In the genomic region with DNA sequence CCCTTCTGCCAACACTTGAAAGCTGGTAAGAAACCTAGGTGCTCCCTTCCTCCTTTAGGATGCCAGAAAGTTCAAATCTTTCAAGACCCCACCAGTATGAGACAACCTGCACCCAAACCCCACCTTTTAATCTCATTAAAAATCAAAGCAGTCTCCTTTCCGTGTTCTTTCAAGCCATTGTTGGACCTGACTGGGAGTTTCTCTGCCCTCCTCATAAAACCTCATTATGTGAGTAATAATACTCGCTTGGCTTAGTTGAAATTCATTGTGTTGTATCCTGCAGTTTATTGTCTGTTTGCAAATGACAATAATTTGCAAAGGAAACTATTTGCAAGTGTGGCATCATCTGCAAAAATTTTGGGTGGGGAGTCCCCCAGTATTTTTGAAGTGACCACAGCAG, we compare ENCODE assay signal across 28 cellular contexts.
"Had no signal": no experiment of that assay in that cellular context is flagged by ENCODE, and none has a peak within 500 bp of the region (broad histone marks: within the 10 kb centered on the region; RNA-seq: fewer than 3 reads in every experiment).

No MANE protein-coding gene starts in this region.

- H3K36me3 Mint-ChIP-seq: activated naive CD4-positive, alpha-beta T cell treated with anti-CD3 and anti-CD28 coated beads, Interleukin-2, amount 10 ng/mL, durations not matched to agents 7 days and 5 days; activated naive CD4-positive, alpha-beta T cell treated with anti-CD3 and anti-CD28 coated beads, Interleukin-2, amount 50 U/mL, for 72 hours; activated naive CD8-positive, alpha-beta T cell treated with anti-CD3 and anti-CD28 coated beads, Interleukin-2, amount 10 ng/mL, durations not matched to agents 7 days and 5 days; brain; WTC11 had no signal

- H3K9me3 ChIP-seq: ascending aorta had no signal

- DNase-seq: activated CD4-positive, alpha-beta memory T cell treated with anti-CD3 and anti-CD28 coated beads, Interleukin-2, amount 10 ng/mL, durations not matched to agents 7 days and 5 days; activated CD4-positive, alpha-beta T cell treated with anti-CD3 and anti-CD28 coated beads for 1 hour; activated CD4-positive, alpha-beta T cell treated with anti-CD3 and anti-CD28 coated beads for 4 hours; activated CD4-positive, alpha-beta T cell treated with anti-CD3 and anti-CD28 coated beads, Interleukin-2, amount 10 ng/mL, durations not matched to agents 7 days and 5 days; activated CD4-positive, alpha-beta T cell treated with anti-CD3 and anti-CD28 coated beads, Interleukin-2, amount 50 U/mL, for 4 hours; activated CD8-positive, alpha-beta memory T cell treated with anti-CD3 and anti-CD28 coated beads, Interleukin-2, amount 50 U/mL, for 48 hours; activated gamma-delta T cell; activated naive CD4-positive, alpha-beta T cell; activated naive CD4-positive, alpha-beta T cell treated with anti-CD3 and anti-CD28 coated beads, Interleukin-2, amount 10 ng/mL, durations not matched to agents 7 days and 5 days; activated naive CD8-positive, alpha-beta T cell treated with anti-CD3 and anti-CD28 coated beads, Interleukin-2, amount 10 ng/mL, durations not matched to agents 7 days and 5 days; activated T-cell treated with anti-CD3 and anti-CD28 coated beads for 4 hours; activated T-cell treated with anti-CD3 and anti-CD28 coated beads, Interleukin-2, amount 50 U/mL, for 24 hours; activated T-cell treated with anti-CD3 and anti-CD28 coated beads, Interleukin-2, amount 50 U/mL, for 72 hours; dorsolateral prefrontal cortex; effector memory CD4-positive, alpha-beta T cell; endodermal cell; foreskin fibroblast; head of caudate nucleus; hippocampal formation had no signal

- H3K27me3 ChIP-seq: ascending aorta, dorsolateral prefrontal cortex had no signal

- H3K4me3 ChIP-seq: ascending aorta, coronary artery, dorsolateral prefrontal cortex had no signal

- H3K27me3 Mint-ChIP-seq: activated CD4-positive, alpha-beta memory T cell treated with anti-CD3 and anti-CD28 coated beads, Interleukin-2, amount 10 ng/mL, durations not matched to agents 7 days and 5 days; activated CD4-positive, alpha-beta T cell treated with anti-CD3 and anti-CD28 coated beads, Interleukin-2, amount 10 ng/mL, durations not matched to agents 7 days and 5 days; activated naive CD4-positive, alpha-beta T cell treated with anti-CD3 and anti-CD28 coated beads, Interleukin-2, amount 10 ng/mL, durations not matched to agents 7 days and 5 days; activated naive CD8-positive, alpha-beta T cell treated with anti-CD3 and anti-CD28 coated beads, Interleukin-2, amount 10 ng/mL, durations not matched to agents 7 days and 5 days; activated T-cell treated with anti-CD3 and anti-CD28 coated beads, Interleukin-2, amount 50 U/mL, for 24 hours; brain; central memory CD8-positive, alpha-beta T cell; dendritic cell treated with granulocyte-macrophage colony-stimulating factor and Interleukin-4, amounts not matched to agents 40 ng/mL and 50 ng/mL, for 4 days had no signal

- ATAC-seq: activated naive CD4-positive, alpha-beta T cell treated with anti-CD3 and anti-CD28 coated beads, Interleukin-2, amount 50 U/mL, for 72 hours; activated T-cell treated with anti-CD3 and anti-CD28 coated beads, Interleukin-2, amount 50 U/mL, for 72 hours; esophagus mucosa; WTC11 had no signal

- H3K4me1 Mint-ChIP-seq: activated CD4-positive, alpha-beta memory T cell treated with anti-CD3 and anti-CD28 coated beads, Interleukin-2, amount 10 ng/mL, durations not matched to agents 7 days and 5 days; activated CD4-positive, alpha-beta T cell treated with anti-CD3 and anti-CD28 coated beads, Interleukin-2, amount 10 ng/mL, durations not matched to agents 7 days and 5 days; activated naive CD4-positive, alpha-beta T cell treated with anti-CD3 and anti-CD28 coated beads, Interleukin-2, amount 10 ng/mL, durations not matched to agents 7 days and 5 days; activated naive CD8-positive, alpha-beta T cell treated with anti-CD3 and anti-CD28 coated beads, Interleukin-2, amount 10 ng/mL, durations not matched to agents 7 days and 5 days; brain; central memory CD8-positive, alpha-beta T cell; endodermal cell had no signal

- H3K27ac Mint-ChIP-seq: activated CD4-positive, alpha-beta memory T cell treated with anti-CD3 and anti-CD28 coated beads, Interleukin-2, amount 10 ng/mL, durations not matched to agents 7 days and 5 days; activated CD4-positive, alpha-beta T cell treated with anti-CD3 and anti-CD28 coated beads, Interleukin-2, amount 10 ng/mL, durations not matched to agents 7 days and 5 days; activated naive CD4-positive, alpha-beta T cell treated with anti-CD3 and anti-CD28 coated beads, Interleukin-2, amount 10 ng/mL, durations not matched to agents 7 days and 5 days; activated naive CD4-positive, alpha-beta T cell treated with anti-CD3 and anti-CD28 coated beads, Interleukin-2, amount 50 U/mL, for 72 hours; activated naive CD8-positive, alpha-beta T cell treated with anti-CD3 and anti-CD28 coated beads, Interleukin-2, amount 10 ng/mL, durations not matched to agents 7 days and 5 days; activated T-cell treated with anti-CD3 and anti-CD28 coated beads, Interleukin-2, amount 50 U/mL, for 24 hours; activated T-cell treated with anti-CD3 and anti-CD28 coated beads, Interleukin-2, amount 50 U/mL, for 72 hours; brain; dendritic cell treated with granulocyte-macrophage colony-stimulating factor and Interleukin-4, amounts not matched to agents 40 ng/mL and 50 ng/mL, for 4 days; endodermal cell had no signal

- H3K36me3 ChIP-seq: ascending aorta had no signal

- H3K4me1 ChIP-seq: ascending aorta had no signal

- H3K9me3 Mint-ChIP-seq: activated CD4-positive, alpha-beta memory T cell treated with anti-CD3 and anti-CD28 coated beads, Interleukin-2, amount 10 ng/mL, durations not matched to agents 7 days and 5 days; activated CD4-positive, alpha-beta T cell treated with anti-CD3 and anti-CD28 coated beads, Interleukin-2, amount 10 ng/mL, durations not matched to agents 7 days and 5 days; activated naive CD4-positive, alpha-beta T cell treated with anti-CD3 and anti-CD28 coated beads, Interleukin-2, amount 10 ng/mL, durations not matched to agents 7 days and 5 days; activated naive CD4-positive, alpha-beta T cell treated with anti-CD3 and anti-CD28 coated beads, Interleukin-2, amount 50 U/mL, for 72 hours; activated naive CD8-positive, alpha-beta T cell treated with anti-CD3 and anti-CD28 coated beads, Interleukin-2, amount 10 ng/mL, durations not matched to agents 7 days and 5 days; activated T-cell treated with anti-CD3 and anti-CD28 coated beads, Interleukin-2, amount 50 U/mL, for 24 hours; activated T-cell treated with anti-CD3 and anti-CD28 coated beads, Interleukin-2, amount 50 U/mL, for 72 hours; brain; central memory CD8-positive, alpha-beta T cell; dendritic cell treated with granulocyte-macrophage colony-stimulating factor and Interleukin-4, amounts not matched to agents 40 ng/mL and 50 ng/mL, for 4 days; endodermal cell; WTC11 had no signal

- H3K27ac ChIP-seq: ascending aorta, coronary artery, dorsolateral prefrontal cortex, VCaP had no signal

- H3K4me3 Mint-ChIP-seq: activated CD4-positive, alpha-beta memory T cell treated with anti-CD3 and anti-CD28 coated beads, Interleukin-2, amount 10 ng/mL, durations not matched to agents 7 days and 5 days; activated CD4-positive, alpha-beta T cell treated with anti-CD3 and anti-CD28 coated beads, Interleukin-2, amount 10 ng/mL, durations not matched to agents 7 days and 5 days; activated naive CD4-positive, alpha-beta T cell treated with anti-CD3 and anti-CD28 coated beads, Interleukin-2, amount 10 ng/mL, durations not matched to agents 7 days and 5 days; activated naive CD8-positive, alpha-beta T cell treated with anti-CD3 and anti-CD28 coated beads, Interleukin-2, amount 10 ng/mL, durations not matched to agents 7 days and 5 days; activated T-cell treated with anti-CD3 and anti-CD28 coated beads, Interleukin-2, amount 50 U/mL, for 24 hours; activated T-cell treated with anti-CD3 and anti-CD28 coated beads, Interleukin-2, amount 50 U/mL, for 72 hours; brain; central memory CD8-positive, alpha-beta T cell; dendritic cell treated with granulocyte-macrophage colony-stimulating factor and Interleukin-4, amounts not matched to agents 40 ng/mL and 50 ng/mL, for 4 days; endodermal cell; WTC11 had no signal
